Comparison of ENCODE assay signal across 34 cellular contexts in genomic region chr1:21838359-21839157, GRCh38. TPM values are rescaled to one million over a fixed set of nuclear protein-coding genes. Genes with fewer than 3 reads are reported as not detected.
"Had no signal": no experiment of that assay in that cellular context is flagged by ENCODE, and none has a peak within 500 bp of the region (broad histone marks: within the 10 kb centered on the region; RNA-seq: fewer than 3 reads in every experiment).

No MANE protein-coding gene starts in this region.

- H3K27me3 Mint-ChIP-seq: activated CD4-positive, alpha-beta T cell treated with anti-CD3 and anti-CD28 coated beads, Interleukin-2, amount 10 ng/mL, durations not matched to agents 24 days and 14 days; activated CD8-positive, alpha-beta T cell treated with anti-CD3 and anti-CD28 coated beads for 36 hours; activated naive CD8-positive, alpha-beta T cell treated with anti-CD3 and anti-CD28 coated beads for 36 hours; activated T-helper 17 cell treated with anti-CD3 and anti-CD28 coated beads, Interleukin-2, amount 50 U/mL, for 72 hours had no signal

- H3K27ac Mint-ChIP-seq: activated CD4-positive, alpha-beta T cell treated with anti-CD3 and anti-CD28 coated beads, Interleukin-2, amount 10 ng/mL, durations not matched to agents 24 days and 14 days; activated CD8-positive, alpha-beta T cell treated with anti-CD3 and anti-CD28 coated beads for 36 hours; activated naive CD8-positive, alpha-beta T cell treated with anti-CD3 and anti-CD28 coated beads for 36 hours; activated T-cell treated with anti-CD3 and anti-CD28 coated beads, Interleukin-2, amount 50 U/mL, for 72 hours; activated T-helper 17 cell treated with anti-CD3 and anti-CD28 coated beads, Interleukin-2, amount 50 U/mL, for 72 hours had no signal

- DNase-seq: activated CD4-positive, alpha-beta T cell treated with anti-CD3 and anti-CD28 coated beads, Interleukin-2, amount 10 ng/mL, durations not matched to agents 24 days and 14 days; activated CD4-positive, alpha-beta T cell treated with anti-CD3 and anti-CD28 coated beads, Interleukin-2, amount 50 U/mL, for 4 hours; activated CD8-positive, alpha-beta T cell treated with anti-CD3 and anti-CD28 coated beads for 36 hours; activated effector memory CD4-positive, alpha-beta T cell treated with anti-CD3 and anti-CD28 coated beads, Interleukin-2, amount 50 U/mL, for 16 hours; activated naive CD4-positive, alpha-beta T cell; activated naive CD4-positive, alpha-beta T cell treated with anti-CD3 and anti-CD28 coated beads, Interleukin-2, amount 50 U/mL, for 16 hours; activated naive CD8-positive, alpha-beta T cell treated with anti-CD3 and anti-CD28 coated beads for 36 hours; activated T-cell treated with anti-CD3 and anti-CD28 coated beads, Interleukin-2, amount 50 U/mL, for 1 hour; activated T-cell treated with anti-CD3 and anti-CD28 coated beads, Interleukin-2, amount 50 U/mL, for 72 hours; amniotic stem cell; brain microvascular endothelial cell; central memory CD4-positive, alpha-beta T cell; Kasumi-1; MG63; NCI-H1048; NCI-H1105 treated with DMSO at 0.1 percent for 48 hours; NCI-H1436; NCI-H1694; NCI-H1930; NCI-H2081 treated with DMSO at 0.1 percent for 48 hours; NCI-H345; NCI-H524 treated with DMSO at 0.1 percent for 48 hours; PC-3; Peyer's patch; RPMI8226; SHP77; SJCRH30; T1000; WERI-Rb-1 had no signal

- H3K4me3 Mint-ChIP-seq: activated CD4-positive, alpha-beta T cell treated with anti-CD3 and anti-CD28 coated beads, Interleukin-2, amount 10 ng/mL, durations not matched to agents 24 days and 14 days; activated CD8-positive, alpha-beta T cell treated with anti-CD3 and anti-CD28 coated beads for 36 hours; activated naive CD8-positive, alpha-beta T cell treated with anti-CD3 and anti-CD28 coated beads for 36 hours; activated T-cell treated with anti-CD3 and anti-CD28 coated beads, Interleukin-2, amount 50 U/mL, for 72 hours; activated T-helper 17 cell treated with anti-CD3 and anti-CD28 coated beads, Interleukin-2, amount 50 U/mL, for 72 hours had no signal

- H3K4me3 ChIP-seq: MG63, Peyer's patch, SJCRH30, SK-N-MC had no signal

- H3K4me1 Mint-ChIP-seq: activated CD4-positive, alpha-beta T cell treated with anti-CD3 and anti-CD28 coated beads, Interleukin-2, amount 10 ng/mL, durations not matched to agents 24 days and 14 days; activated naive CD8-positive, alpha-beta T cell treated with anti-CD3 and anti-CD28 coated beads for 36 hours; activated T-helper 17 cell treated with anti-CD3 and anti-CD28 coated beads, Interleukin-2, amount 50 U/mL, for 72 hours had no signal

- ATAC-seq: activated CD8-positive, alpha-beta T cell treated with anti-CD3 and anti-CD28 coated beads for 36 hours; activated T-cell treated with anti-CD3 and anti-CD28 coated beads, Interleukin-2, amount 50 U/mL, for 72 hours; activated T-helper 17 cell treated with anti-CD3 and anti-CD28 coated beads, Interleukin-2, amount 50 U/mL, for 72 hours; PC-3 had no signal

- H3K27ac ChIP-seq: brain microvascular endothelial cell, Peyer's patch, SJCRH30, SK-N-MC, WERI-Rb-1 had no signal

- H3K4me1 ChIP-seq: Peyer's patch, SJCRH30 had no signal

- H3K9me3 ChIP-seq: MG63 had no signal

- H3K9me3 Mint-ChIP-seq: activated CD4-positive, alpha-beta T cell treated with anti-CD3 and anti-CD28 coated beads, Interleukin-2, amount 10 ng/mL, durations not matched to agents 24 days and 14 days; activated T-cell treated with anti-CD3 and anti-CD28 coated beads, Interleukin-2, amount 50 U/mL, for 72 hours had no signal

- H3K27me3 ChIP-seq: brain microvascular endothelial cell, MG63, Peyer's patch, SJCRH30 had no signal

RNA-seq across cellular contexts. Expression of gene LDLRAD2, which starts 26.5 kb away (rescaled TPM):
- total RNA-seq: activated CD8-positive, alpha-beta memory T cell treated with anti-CD3 and anti-CD28 coated beads for 36 hours; activated T-helper 17 cell treated with anti-CD3 and anti-CD28 coated beads, Interleukin-2, amount 50 U/mL, for 72 hours; NCI-H460; PC-3; T-helper 1 cell treated with Interleukin-12 subunit alpha and Interleukin-12 subunit beta and Interleukin-4 antibody, amounts not matched to agents 30 ng/mL and 1 ng/mL, for 36 hours had no signal
